ENCODE assay signal across 14 cellular contexts in the genomic region with DNA sequence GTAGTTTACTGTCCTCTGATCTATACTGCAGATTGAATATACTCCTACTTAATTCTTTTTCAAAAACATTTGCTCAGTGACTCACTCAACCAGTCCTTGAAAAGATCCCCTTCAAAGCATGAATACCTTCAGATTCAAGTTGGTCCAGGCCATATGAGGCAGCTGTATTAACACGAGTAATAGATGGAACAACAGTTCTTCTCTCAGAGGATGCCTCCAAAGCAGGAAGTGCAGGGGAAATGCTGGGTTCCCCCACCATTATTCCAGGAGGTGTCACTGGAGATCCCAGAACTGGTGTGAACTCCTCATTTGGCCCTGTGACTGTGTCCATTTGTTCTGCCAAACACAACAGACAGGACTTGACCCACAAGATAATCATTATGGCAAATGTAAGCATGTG. TPM values are rescaled to one million over a fixed set of nuclear protein-coding genes. Genes with fewer than 3 reads are reported as not detected.
DNase-seq lines count a peak whose midpoint lies in the region.
"Had no signal": no experiment of that assay in that cellular context is flagged by ENCODE, and none has a peak within 500 bp of the region (broad histone marks: within the 10 kb centered on the region; RNA-seq: fewer than 3 reads in every experiment).

No MANE protein-coding gene starts in this region.

- DNase-seq in GM23248, result peak; percentile 27
- DNase-seq in SW480 (ENCODE audit: low spot score), result peak; percentile 12
- peak; percentile 8 for DNase-seq in hepatic stellate cell (ENCODE audit: low spot score)
- no peak for DNase-seq in DMS153 treated with DMSO at 0.1 percent for 48 hours (lab: John Stamatoyannopoulos, UW; ENCODE audit: unreplicated experiment)
- DNase-seq in NCI-H2227 treated with DMSO at 0.1 percent for 48 hours (lab: John Stamatoyannopoulos, UW), result no peak
- no peak for DNase-seq in activated CD4-positive, alpha-beta T cell treated with anti-CD3 and anti-CD28 coated beads, Interleukin-2, amount 50 U/mL, for 1 hour
- no peak for DNase-seq in NCI-H1930 (lab: John Stamatoyannopoulos, UW)
- DNase-seq: BE2C; colonic mucosa; esophagus squamous epithelium; GOT3; stimulated activated CD4-positive, alpha-beta T cell treated with anti-CD3 and anti-CD28 coated beads, Interleukin-2, amount 100 ng/mL, for 24 hours; T1000 had no signal

- no peaks in the 10 kb centered on the region for H3K9me3 ChIP-seq in GM23248 (ENCODE audit: low read depth)
- H3K9me3 ChIP-seq: BE2C, colonic mucosa, esophagus squamous epithelium had no signal

- H3K27ac ChIP-seq in ACC112 (ENCODE audit: low read depth, low read length), result no peak overlapping the region
- H3K27ac ChIP-seq in GM23248, result no peak overlapping the region
- H3K27ac ChIP-seq: colonic mucosa, esophagus squamous epithelium had no signal

- H3F3A ChIP-seq in GM23248 (ENCODE audit: insufficient read depth), result peaks cover 14% of the 10 kb centered on the region; the same call in 1 of the 2 replicates

- H3K27me3 ChIP-seq in ACC112 (ENCODE audit: insufficient read depth, low read length), result no peaks in the 10 kb centered on the region
- no peaks in the 10 kb centered on the region for H3K27me3 ChIP-seq in GM23248 (replicated peaks; ENCODE audit: insufficient read depth)
- H3K27me3 ChIP-seq: colonic mucosa, esophagus squamous epithelium had no signal

- in situ Hi-C loops in GM23248 (cut with MboI), result no loop called here

- H3K4me3 ChIP-seq in ACC112 (ENCODE audit: low read depth, low read length), result no peak overlapping the region
- no peak overlapping the region for H3K4me3 ChIP-seq in GM23248
- H3K4me3 ChIP-seq: colonic mucosa, esophagus squamous epithelium had no signal

- H3K4me2 ChIP-seq in GM23248 (ENCODE audit: unreplicated experiment), result no peak overlapping the region

- peak overlapping the region; percentile 72 for H2AFZ ChIP-seq in ACC112 (ENCODE audit: low read length, unreplicated experiment)
- no peak overlapping the region for H2AFZ ChIP-seq in GM23248

- H3K9me2 ChIP-seq in GM23248 (ENCODE audit: insufficient read depth), result no peaks in the 10 kb centered on the region

- peaks cover 17% of the 10 kb centered on the region for H3K4me1 ChIP-seq in ACC112 (ENCODE audit: control insufficient read depth, insufficient read depth, low read length, unreplicated experiment)
- H3K4me1 ChIP-seq in GM23248 (ENCODE audit: insufficient read depth), result peaks cover 18% of the 10 kb centered on the region
- H3K4me1 ChIP-seq: BE2C, colonic mucosa, esophagus squamous epithelium had no signal

- no peaks in the 10 kb centered on the region for H4K20me1 ChIP-seq in GM23248 (ENCODE audit: insufficient read depth)

- 53 to 70% methylated on average over 1 of the region's 1 CpG for WGBS in GM23248 (ENCODE audit: low coverage in 1 of 2, low lambda C conversion rate in 2 of 2, missing lambda C conversion rate in 2 of 2), 2 experiments

- no peaks in the 10 kb centered on the region for H3K79me2 ChIP-seq in ACC112 (ENCODE audit: control insufficient read depth, insufficient read depth, low read length, unreplicated experiment)
- no peaks in the 10 kb centered on the region for H3K79me2 ChIP-seq in GM23248 (ENCODE audit: insufficient read depth)

- H3K36me3 ChIP-seq in ACC112 (ENCODE audit: insufficient read depth, low read length) (no peaks in the 10 kb centered on the region), GM23248 (ENCODE audit: low read depth) (no peaks in the 10 kb centered on the region)
- H3K36me3 ChIP-seq: BE2C, colonic mucosa, esophagus squamous epithelium had no signal

- no peak overlapping the region for H3K9ac ChIP-seq in GM23248

RNA-seq across cellular contexts. Expression of a gene that starts 20.6 kb away (rescaled TPM):
- 2.9 and 3.3 TPM in 2 replicates for total RNA-seq in GM23248 (2014; rRNA removed; shearing (Covaris generic))
- 6.5 and 8.7 TPM in 2 replicates for polyA plus RNA-seq in GM23248 (2016; fragmentation: Nextera tagmentation; extraction: Ambion mirVana)

Comparison
In these comparisons a context has a peak if more than half of its experiments do, and no peak if none do; other contexts are left out.
1. DNase-seq: peak in GM23248 (single experiment), SW480 (single experiment) and hepatic stellate cell (single experiment); none in DMS153 treated with DMSO at 0.1 percent for 48 hours (single experiment), NCI-H2227 treated with DMSO at 0.1 percent for 48 hours (single experiment), activated CD4-positive, alpha-beta T cell treated with anti-CD3 and anti-CD28 coated beads, Interleukin-2, amount 50 U/mL, for 1 hour (single experiment) and NCI-H1930 (0 of 2).